1 cellular context compared by ENCODE assay signal in genomic region chr16:68237243-68238028, GRCh38.
TF ChIP-seq lines count a peak whose summit lies in the region.

No MANE protein-coding gene starts in this region.

TF ChIP-seq in HepG2, 621 proteins besides CTCF, POLR2A, EP300 and RAD21 (continues in another document):
- TF ChIP-seq TEAD2 (CRISPR knock-in tag; IDR thresholded peaks at IDR 0.05) (0 out of 2 replicates have a peak, but pooled peaks have one; percentile 15), ZFX (CRISPR knock-in tag; IDR thresholded peaks at IDR 0.05; ENCODE audit: low read depth) (no peak; the same call in none of the 2 replicates), TFDP1 (CRISPR knock-in tag; IDR thresholded peaks at IDR 0.05; ENCODE audit: borderline replicate concordance) (peak; percentile 48; the same call in 1 of the 2 replicates), SP5 (CRISPR knock-in tag; IDR thresholded peaks at IDR 0.05; ENCODE audit: borderline replicate concordance, low read depth) (peak; percentile 99), REPIN1 (CRISPR knock-in tag; IDR thresholded peaks at IDR 0.05; ENCODE audit: borderline replicate concordance, low read depth) (peak; percentile 67; the same call in 1 of the 2 replicates), KLF13 (CRISPR knock-in tag; IDR thresholded peaks at IDR 0.05) (no peak), AFF4 (CRISPR knock-in tag; IDR thresholded peaks at IDR 0.05) (no peak), PTBP1 (IDR thresholded peaks at IDR 0.05; ENCODE audit: low read depth, low read length, poor library complexity, severe bottlenecking) (no peak), ATF7-NPFF (CRISPR knock-in tag; IDR thresholded peaks at IDR 0.05; ENCODE audit: low read depth) (peak; percentile 95), CAMTA2 (CRISPR knock-in tag; IDR thresholded peaks at IDR 0.05; ENCODE audit: borderline replicate concordance) (no peak; the same call in 1 of the 2 replicates), ZNF24 (IDR thresholded peaks at IDR 0.05) (no peak), MIER2 (CRISPR knock-in tag; IDR thresholded peaks at IDR 0.05) (peak; percentile 73), AGO2 (optimal IDR thresholded peaks at IDR 0.05; ENCODE audit: low read depth, low read length) (peak; percentile 92), ESRRA (CRISPR knock-in tag; IDR thresholded peaks at IDR 0.05; ENCODE audit: low read depth) (peak; percentile 71), ZBTB25 (CRISPR knock-in tag; IDR thresholded peaks at IDR 0.05) (peak; percentile 92; the same call in 1 of the 2 replicates), MBNL3 (CRISPR knock-in tag; conservative IDR thresholded peaks at IDR 0.05) (no peak), ZMYM3 (CRISPR knock-in tag; IDR thresholded peaks at IDR 0.05) (peak; percentile 43; the same call in 1 of the 2 replicates), ZNF781 (CRISPR knock-in tag; IDR thresholded peaks at IDR 0.05; ENCODE audit: borderline replicate concordance, not compliant biosample characterization) (peak; percentile 75), TOPORS (CRISPR knock-in tag; IDR thresholded peaks at IDR 0.05) (no peak), ARNT2 (CRISPR knock-in tag; IDR thresholded peaks at IDR 0.05; ENCODE audit: low read depth) (peak; percentile 91), MTF1 (CRISPR knock-in tag; IDR thresholded peaks at IDR 0.05) (no peak), POGZ (CRISPR knock-in tag; IDR thresholded peaks at IDR 0.05) (no peak; the same call in 1 of the 2 replicates), ZMYM2 (CRISPR knock-in tag; IDR thresholded peaks at IDR 0.05) (no peak; the same call in none of the 2 replicates), ZNF616 (CRISPR knock-in tag; IDR thresholded peaks at IDR 0.05; ENCODE audit: low read depth) (no peak; the same call in 1 of the 2 replicates), ZBTB1 (CRISPR knock-in tag; IDR thresholded peaks at IDR 0.05; ENCODE audit: borderline replicate concordance) (no peak), MYPOP (CRISPR knock-in tag; IDR thresholded peaks at IDR 0.05) (peak; percentile 85), ZSCAN21 (CRISPR knock-in tag; IDR thresholded peaks at IDR 0.05; ENCODE audit: borderline replicate concordance) (peak; percentile 4; the same call in 1 of the 2 replicates), RFX3 (CRISPR knock-in tag; IDR thresholded peaks at IDR 0.05) (no peak), FOXO1 (CRISPR knock-in tag; IDR thresholded peaks at IDR 0.05) (peak; percentile 57; the same call in 1 of the 2 replicates), NFE2 (CRISPR knock-in tag; IDR thresholded peaks at IDR 0.05) (no peak), GATAD2A (CRISPR knock-in tag; IDR thresholded peaks at IDR 0.05) (peak; percentile 68), ZNF780A (CRISPR knock-in tag; IDR thresholded peaks at IDR 0.05) (peak; percentile 62; the same call in 1 of the 2 replicates), RELA (CRISPR knock-in tag; IDR thresholded peaks at IDR 0.05) (0 out of 2 replicates have a peak, but pooled peaks have one; percentile 46), SAP130 (CRISPR knock-in tag; IDR thresholded peaks at IDR 0.05; ENCODE audit: low read depth) (peak; percentile 98), TMF1 (CRISPR knock-in tag; IDR thresholded peaks at IDR 0.05; ENCODE audit: low read depth) (no peak), NBN (conservative IDR thresholded peaks at IDR 0.05) (no peak), ZMAT5 (CRISPR knock-in tag; IDR thresholded peaks at IDR 0.05; ENCODE audit: borderline replicate concordance, low read depth) (no peak), ZNF121 (CRISPR knock-in tag; IDR thresholded peaks at IDR 0.05) (no peak; the same call in 1 of the 2 replicates), TP53 (CRISPR knock-in tag; conservative IDR thresholded peaks at IDR 0.05) (no peak), ZBTB14 (CRISPR knock-in tag; IDR thresholded peaks at IDR 0.05) (no peak), CERS6 (CRISPR knock-in tag; IDR thresholded peaks at IDR 0.05) (0 out of 2 replicates have a peak, but pooled peaks have one; percentile 39), RBM39 (IDR thresholded peaks at IDR 0.05; ENCODE audit: low read depth, low read length, poor library complexity, severe bottlenecking) (peak; percentile 81), GATAD1 (CRISPR knock-in tag; IDR thresholded peaks at IDR 0.05) (peak; percentile 41; the same call in 1 of the 2 replicates), MZF1 (CRISPR knock-in tag; IDR thresholded peaks at IDR 0.05; ENCODE audit: borderline replicate concordance) (0 out of 2 replicates have a peak, but pooled peaks have one; percentile 54), MTF2 (CRISPR knock-in tag; IDR thresholded peaks at IDR 0.05; ENCODE audit: borderline replicate concordance) (no peak), ZNF557 (CRISPR knock-in tag; IDR thresholded peaks at IDR 0.05) (no peak), ZHX1 (CRISPR knock-in tag; IDR thresholded peaks at IDR 0.05; ENCODE audit: low read depth) (peak; percentile 51; the same call in 1 of the 2 replicates), ZNF142 (CRISPR knock-in tag; IDR thresholded peaks at IDR 0.05) (no peak)
